21 cellular contexts compared by ENCODE assay signal in genomic region chr1:151518936-151519335, GRCh38.
"Had no signal": no experiment of that assay in that cellular context is flagged by ENCODE, and none has a peak within 500 bp of the region (broad histone marks: within the 10 kb centered on the region; RNA-seq: fewer than 3 reads in every experiment).

No MANE protein-coding gene starts in this region.

- H3K27ac ChIP-seq: SJSA1, SK-N-MC had no signal

- H3K9me3 ChIP-seq: MG63, SJSA1 had no signal

- H3K4me3 ChIP-seq: MG63, SJSA1, SK-N-MC had no signal

- H3K27me3 ChIP-seq: MG63, SJSA1 had no signal

- DNase-seq: Karpas-422, KG1, MG63, NCI-H1092 treated with DMSO at 0.1 percent for 48 hours, NCI-H1436, NCI-H187, NCI-H2029, NCI-H2081 treated with DMSO at 0.1 percent for 48 hours, NCI-H2171, NCI-H226, NCI-H446, NCI-H510A, NCI-H524 treated with DMSO at 0.1 percent for 48 hours, NCI-H69, NCI-H774, Right ventricle myocardium superior, RPMI8226, SIG-M5 had no signal

- H3K36me3 ChIP-seq: MG63, SJSA1 had no signal

- H3K4me1 ChIP-seq: SJSA1 had no signal

- FAIRE-seq: RCC 7860 had no signal
